ENCODE assay signal across 15 cellular contexts in genomic region chr18:46212398-46212797, GRCh38.
DNase-seq lines count a peak whose midpoint lies in the region; ATAC-seq and TF ChIP-seq lines count a peak whose summit lies in the region.
"Had no signal": no experiment of that assay in that cellular context is flagged by ENCODE, and none has a peak within 500 bp of the region (broad histone marks: within the 10 kb centered on the region; RNA-seq: fewer than 3 reads in every experiment).

No MANE protein-coding gene starts in this region.

- peak overlapping the region in 6 of 8 donors; percentile 37 to 88 (median 65) for H3K4me3 Mint-ChIP-seq in CD4-positive, alpha-beta memory T cell
- H3K4me3 Mint-ChIP-seq in T-cell = peak overlapping the region in 2 of 3 donors; percentile 21 to 32
- H3K4me3 Mint-ChIP-seq in effector memory CD8-positive, alpha-beta T cell = peak overlapping the region; percentile 0
- H3K4me3 Mint-ChIP-seq: neural progenitor cell had no signal

- H3K9me3 ChIP-seq in CD4-positive, alpha-beta memory T cell (ENCODE audit: control insufficient read depth in 1 of 2, low read length in 2 of 2) = no peaks in the 10 kb centered on the region
- no peaks in the 10 kb centered on the region for H3K9me3 ChIP-seq in right lobe of liver
- H3K9me3 ChIP-seq: adrenal gland, gastrocnemius medialis, tibial artery had no signal

- DNase-seq in activated CD4-positive, CD25-positive, alpha-beta regulatory T cell (lab: John Stamatoyannopoulos, UW) = no peak
- DNase-seq in CD4-positive, alpha-beta memory T cell = no peak
- DNase-seq in T-cell (no peak), right lobe of liver (no peak)
- DNase-seq in effector memory CD8-positive, alpha-beta T cell = no peak
- DNase-seq in stimulated activated CD4-positive, alpha-beta T cell treated with anti-CD3 and anti-CD28 coated beads, Interleukin-4, amount 100 ng/mL, for 1 hour = no peak
- DNase-seq: adrenal gland, DMS79 treated with DMSO at 0.1 percent for 48 hours, gastrocnemius medialis, NCI-H146, tibial artery had no signal

- no peak for TF ChIP-seq CTCF in right lobe of liver (IDR thresholded peaks at IDR 0.05)

- no peaks in the 10 kb centered on the region for H3K27me3 Mint-ChIP-seq in CD4-positive, alpha-beta memory T cell
- H3K27me3 Mint-ChIP-seq in T-cell = no peaks in the 10 kb centered on the region
- H3K27me3 Mint-ChIP-seq in effector memory CD8-positive, alpha-beta T cell = no peaks in the 10 kb centered on the region

- no peak overlapping the region for H3K4me3 ChIP-seq in CD4-positive, alpha-beta memory T cell (ENCODE audit: low read length in 2 of 2)
- no peak overlapping the region for H3K4me3 ChIP-seq in right lobe of liver
- H3K4me3 ChIP-seq: adrenal gland, gastrocnemius medialis, neural progenitor cell, tibial artery had no signal

- H3K36me3 Mint-ChIP-seq in CD4-positive, alpha-beta memory T cell = peaks cover 19 to 26% of the 10 kb centered on the region in 2 donors
- peaks cover 28% of the 10 kb centered on the region for H3K36me3 Mint-ChIP-seq in T-cell
- peaks cover 11% of the 10 kb centered on the region for H3K36me3 Mint-ChIP-seq in effector memory CD8-positive, alpha-beta T cell (ENCODE audit: insufficient read depth)

- H3K9me3 Mint-ChIP-seq in CD4-positive, alpha-beta memory T cell = no peaks in the 10 kb centered on the region
- no peaks in the 10 kb centered on the region for H3K9me3 Mint-ChIP-seq in T-cell
- no peaks in the 10 kb centered on the region for H3K9me3 Mint-ChIP-seq in effector memory CD8-positive, alpha-beta T cell
- H3K9me3 Mint-ChIP-seq: neural progenitor cell had no signal

- intact Hi-C loops in CD4-positive, alpha-beta memory T cell (cut with micrococcal nuclease) = no loop called here
- intact Hi-C loops in right lobe of liver (cut with DNase I) = no loop called here

- peak overlapping the region; percentile 4 for H3K27ac ChIP-seq in CD4-positive, alpha-beta memory T cell (ENCODE audit: low read depth, low read length)
- no peak overlapping the region for H3K27ac ChIP-seq in right lobe of liver
- H3K27ac ChIP-seq: adrenal gland, neural progenitor cell, RWPE1, tibial artery had no signal

- H3K4me1 Mint-ChIP-seq in CD4-positive, alpha-beta memory T cell = peaks cover 60 to 96% (median 81%) of the 10 kb centered on the region in 4 donors
- H3K4me1 Mint-ChIP-seq in T-cell = peaks cover 87 to 90% (median 87%) of the 10 kb centered on the region in 3 donors
- peaks cover 37 to 50% of the 10 kb centered on the region in 2 donors for H3K4me1 Mint-ChIP-seq in effector memory CD8-positive, alpha-beta T cell (ENCODE audit: low read depth in 2 of 2)
- H3K4me1 Mint-ChIP-seq: neural progenitor cell had no signal

- ATAC-seq in activated CD4-positive, CD25-positive, alpha-beta regulatory T cell treated with anti-CD3 and anti-CD28 coated beads, Interleukin-2, amount 50 U/mL, for 24 hours = peak; percentile 57 to 60
- ATAC-seq in T-cell (replicated peaks in 1 of 4) = no peak
- no peak for ATAC-seq in effector memory CD8-positive, alpha-beta T cell (replicated peaks)
- no peak for ATAC-seq in HG03095 (IDR thresholded peaks at IDR 0.05; ENCODE audit: unreplicated experiment)
- ATAC-seq in right lobe of liver = no peak

- no peaks in the 10 kb centered on the region for H3K27me3 ChIP-seq in CD4-positive, alpha-beta memory T cell (ENCODE audit: insufficient read depth, low read length)
- H3K27me3 ChIP-seq in right lobe of liver = no peaks in the 10 kb centered on the region
- H3K27me3 ChIP-seq: adrenal gland, gastrocnemius medialis, neural progenitor cell, tibial artery had no signal

- WGBS in right lobe of liver (ENCODE audit: insufficient coverage, low coverage, low lambda C conversion rate, missing lambda C conversion rate) = 84% methylated on average over 2 of the region's 2 CpGs

- H3K4me1 ChIP-seq in CD4-positive, alpha-beta memory T cell (ENCODE audit: insufficient read depth, low read length) = peaks cover 72% of the 10 kb centered on the region
- peaks cover 0 to 11% (median 0%) of the 10 kb centered on the region in 4 donors for H3K4me1 ChIP-seq in right lobe of liver
- H3K4me1 ChIP-seq: adrenal gland, neural progenitor cell had no signal

- H3K27ac Mint-ChIP-seq in CD4-positive, alpha-beta memory T cell = peak overlapping the region; percentile 2 to 93 (median 81)
- H3K27ac Mint-ChIP-seq in T-cell = peak overlapping the region; percentile 3 to 77
- peak overlapping the region in 1 of 2 donors; percentile 72 for H3K27ac Mint-ChIP-seq in effector memory CD8-positive, alpha-beta T cell
- H3K27ac Mint-ChIP-seq: neural progenitor cell had no signal

- POLR2A ChIA-PET in CD4-positive, alpha-beta memory T cell (lab: Charles Lee; ENCODE audit: partially characterized antibody) = interaction anchor here (0.6 to 2.1 kb wide), 5 partner anchors 12 to 172 kb away, joined by 3 to 13 read pairs (median 3); a partner anchor contains a TSS
- POLR2A ChIA-PET in T-cell (lab: Charles Lee) = interaction anchor here (0.6 to 0.8 kb wide), 7 partner anchors 9 to 203 kb away, joined by 3 to 10 read pairs (median 5); no protein-coding TSS in a partner anchor

- CTCF ChIA-PET in CD4-positive, alpha-beta memory T cell (lab: Charles Lee; ENCODE audit: partially characterized antibody) = interaction anchor here (0.8 to 6.9 kb wide), 14 partner anchors 9 to 447 kb away, joined by 3 to 80 read pairs (median 6); a partner anchor contains a TSS
- CTCF ChIA-PET in T-cell (lab: Charles Lee) = interaction anchor here (0.6 to 3.1 kb wide), 21 partner anchors 8 to 213 kb away, joined by 3 to 42 read pairs (median 4); a partner anchor contains a TSS

- no peak for TF ChIP-seq POLR2A in right lobe of liver (IDR thresholded peaks at IDR 0.05)

- H3K36me3 ChIP-seq in CD4-positive, alpha-beta memory T cell (ENCODE audit: insufficient read depth, low read length) = peaks cover 15% of the 10 kb centered on the region
- peaks cover 0 to 5% (median 0%) of the 10 kb centered on the region in 4 donors for H3K36me3 ChIP-seq in right lobe of liver
- H3K36me3 ChIP-seq: gastrocnemius medialis, neural progenitor cell had no signal

Comparison
In these comparisons a context has a peak if more than half of its experiments do, and no peak if none do; other contexts are left out.
1. ATAC-seq: peak in activated CD4-positive, CD25-positive, alpha-beta regulatory T cell treated with anti-CD3 and anti-CD28 coated beads, Interleukin-2, amount 50 U/mL, for 24 hours (2 of 2); none in T-cell (0 of 4), effector memory CD8-positive, alpha-beta T cell (single experiment), HG03095 (single experiment) and right lobe of liver (0 of 4).
2. H3K4me3 Mint-ChIP-seq: peak in every context shown above with its lines; median percentile 65 in CD4-positive, alpha-beta memory T cell; 26 in T-cell; 0 in effector memory CD8-positive, alpha-beta T cell.